8 cellular contexts compared by ENCODE assay signal in the genomic region with DNA sequence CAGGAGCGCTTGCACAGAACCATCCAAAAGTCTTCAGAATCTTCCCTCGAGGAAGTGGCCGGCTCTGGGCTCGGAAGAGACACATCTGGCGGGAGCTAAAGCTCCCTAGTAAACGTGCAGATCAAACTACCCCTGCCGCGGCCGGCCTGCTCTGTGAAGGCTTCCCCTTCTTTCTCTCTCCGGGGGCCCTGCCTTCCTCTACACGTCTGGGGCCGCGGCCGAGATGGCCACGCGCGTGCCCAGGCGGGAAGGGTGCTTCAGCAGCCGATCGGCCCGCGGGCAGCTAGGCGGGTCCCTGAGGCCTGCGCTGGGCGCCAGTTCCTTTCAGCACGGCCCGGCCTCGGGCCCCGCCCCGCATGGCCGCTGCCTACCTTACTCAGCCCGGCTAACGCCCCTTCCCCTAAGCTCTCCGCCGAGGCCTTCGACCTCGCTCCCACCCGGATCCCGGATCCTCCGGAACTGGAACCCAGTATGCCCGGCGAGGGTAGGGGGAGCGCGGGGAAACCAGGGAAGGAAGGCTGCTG. TPM values are rescaled to one million over a fixed set of nuclear protein-coding genes. Genes with fewer than 3 reads are reported as not detected.
DNase-seq lines count a peak whose midpoint lies in the region; ATAC-seq and TF ChIP-seq lines count a peak whose summit lies in the region.

No MANE protein-coding gene starts in this region.

- POLR2A ChIA-PET in activated B cell treated with CpG ODN at 0.5 μM for 24 hours (lab: Charles Lee), result interaction anchor here (0.6 to 3.2 kb wide), 7 partner anchors 10 to 170 kb away, joined by 3 to 20 read pairs (median 8); partner anchors contain the start of genes NATD1 and USP22

- no peaks in the 10 kb centered on the region for H3K9me3 Mint-ChIP-seq in activated B cell treated with CpG ODN at 0.5 μM for 24 hours

- peak overlapping the region; percentile 94 for H3K4me3 ChIP-seq in DOHH2 (ENCODE audit: low read length)
- H3K4me3 ChIP-seq in osteoblast (ENCODE audit: insufficient read depth, low read length), result peak overlapping the region; percentile 97

- no peaks in the 10 kb centered on the region; the same call in 1 of the 2 replicates for H3F3A ChIP-seq in DOHH2 (ENCODE audit: control insufficient read depth, insufficient read depth)

- peak overlapping the region; percentile 90 for H3K27ac Mint-ChIP-seq in activated B cell treated with CpG ODN at 0.5 μM for 24 hours

- peak overlapping the region; percentile 73 for H3K4me2 ChIP-seq in DOHH2 (ENCODE audit: low read length)
- peak overlapping the region; percentile 89 for H3K4me2 ChIP-seq in osteoblast (ENCODE audit: insufficient read depth, low read length)

- H4K20me1 ChIP-seq in DOHH2 (ENCODE audit: control insufficient read depth, insufficient read depth, low read depth, low read length), result peaks cover 31% of the 10 kb centered on the region
- peaks cover 38% of the 10 kb centered on the region for H4K20me1 ChIP-seq in osteoblast (ENCODE audit: insufficient read depth, low read length)

- intact Hi-C loops in activated B cell treated with CpG ODN at 0.5 μM for 24 hours (cut with micrococcal nuclease), result loop anchor here (1.0 to 5.0 kb wide), 8 partner anchors 40 to 1056 kb away; partner anchors contain the start of genes DHRS7B, NATD1 and USP22

- peaks cover 96% of the 10 kb centered on the region for H3K79me2 ChIP-seq in DOHH2 (ENCODE audit: control insufficient read depth, low read length)
- peaks cover 76% of the 10 kb centered on the region for H3K79me2 ChIP-seq in osteoblast (ENCODE audit: insufficient read depth, low read length)

- TF ChIP-seq CTCF in DOHH2 (IDR thresholded peaks at IDR 0.05; ENCODE audit: low read depth, low read length, poor library complexity, severe bottlenecking), result no peak
- no peak for TF ChIP-seq CTCF in activated B cell treated with CpG ODN at 0.5 μM for 24 hours (IDR thresholded peaks at IDR 0.05)
- no peak for TF ChIP-seq CTCF in foreskin keratinocyte (conservative IDR thresholded peaks at IDR 0.05)
- no peak for TF ChIP-seq CTCF in osteoblast (IDR thresholded peaks at IDR 0.05; ENCODE audit: extremely low read depth, low read depth, low read length)

- H3K4me3 Mint-ChIP-seq in activated B cell treated with CpG ODN at 0.5 μM for 24 hours, result peak overlapping the region; percentile 89

- H3K27me3 ChIP-seq in DOHH2 (ENCODE audit: control insufficient read depth, low read length), result no peaks in the 10 kb centered on the region
- H3K27me3 ChIP-seq in foreskin keratinocyte, result no peaks in the 10 kb centered on the region
- H3K27me3 ChIP-seq in osteoblast (ENCODE audit: insufficient read depth, low read length), result no peaks in the 10 kb centered on the region

- H2AFZ ChIP-seq in osteoblast (ENCODE audit: low read length), result peak overlapping the region; percentile 83

- CTCF ChIA-PET in activated B cell treated with CpG ODN at 0.5 μM for 24 hours (lab: Charles Lee), result interaction anchor here (1.6 kb wide), 1 partner anchor 94 kb away, joined by 5 read pairs; no protein-coding TSS in a partner anchor

- no peak for DNase-seq in activated B cell treated with CpG ODN at 0.5 μM for 24 hours
- DNase-seq in foreskin keratinocyte, result no peak
- DNase-seq in osteoblast (ENCODE audit: insufficient read length, low spot score, missing footprints), result peak; percentile 94
- no peak for DNase-seq in NCI-H1092 (lab: John Stamatoyannopoulos, UW)
- no peak for DNase-seq in HuH-7 (ENCODE audit: low spot score)

- peak; percentile 7 for ATAC-seq in GM21367 (IDR thresholded peaks at IDR 0.05; ENCODE audit: unreplicated experiment)
- peak; percentile 5 for ATAC-seq in HG03565 (IDR thresholded peaks at IDR 0.05; ENCODE audit: unreplicated experiment)
- peak; percentile 7 for ATAC-seq in activated B cell treated with CpG ODN at 0.5 μM for 24 hours (ENCODE audit: low read depth)
- peak; percentile 18 for ATAC-seq in foreskin keratinocyte

- peaks cover 28% of the 10 kb centered on the region for H3K4me1 ChIP-seq in DOHH2 (ENCODE audit: control insufficient read depth, low read length)
- peaks cover 21% of the 10 kb centered on the region for H3K4me1 ChIP-seq in foreskin keratinocyte
- peaks cover 27% of the 10 kb centered on the region for H3K4me1 ChIP-seq in osteoblast (ENCODE audit: insufficient read depth, low read length)

- peaks cover 61% of the 10 kb centered on the region for H3K36me3 ChIP-seq in DOHH2 (ENCODE audit: control insufficient read depth, low read length)
- H3K36me3 ChIP-seq in osteoblast (ENCODE audit: insufficient read depth, low read length), result peaks cover 23% of the 10 kb centered on the region

- H3K4me1 Mint-ChIP-seq in activated B cell treated with CpG ODN at 0.5 μM for 24 hours, result peaks cover 48% of the 10 kb centered on the region

- H3K36me3 Mint-ChIP-seq in activated B cell treated with CpG ODN at 0.5 μM for 24 hours (ENCODE audit: low read depth), result peaks cover 17% of the 10 kb centered on the region

- no peaks in the 10 kb centered on the region for H3K9me2 ChIP-seq in DOHH2 (replicated peaks; ENCODE audit: control insufficient read depth, low read length)

- peak overlapping the region; percentile 71 for H3K27ac ChIP-seq in DOHH2 (ENCODE audit: low read depth, low read length)
- peak overlapping the region; percentile 90 for H3K27ac ChIP-seq in foreskin keratinocyte
- H3K27ac ChIP-seq in osteoblast (ENCODE audit: low read depth, low read length), result peak overlapping the region; percentile 89

- no peaks in the 10 kb centered on the region for H3K9me3 ChIP-seq in DOHH2 (ENCODE audit: control insufficient read depth, insufficient read depth, low read length)
- no peaks in the 10 kb centered on the region for H3K9me3 ChIP-seq in osteoblast (ENCODE audit: low read depth, low read length)

- H3K27me3 Mint-ChIP-seq in activated B cell treated with CpG ODN at 0.5 μM for 24 hours, result no peaks in the 10 kb centered on the region

RNA-seq across cellular contexts. Expression of gene TMEM11, which starts 0.4 kb away (rescaled TPM):
- 21.2 and 22.2 TPM in 2 replicates for total RNA-seq in activated B cell treated with CpG ODN at 0.5 μM for 24 hours
- 24.2 and 29.6 TPM in 2 replicates for total RNA-seq in foreskin keratinocyte
- 48.6 and 53.1 TPM in 2 replicates for polyA plus RNA-seq in foreskin keratinocyte
- total RNA-seq in osteoblast, result 12.1 and 18.1 TPM in 2 replicates

RNA-seq across cellular contexts. Expression of gene NATD1, which starts 39.7 kb away (rescaled TPM):
- total RNA-seq in activated B cell treated with CpG ODN at 0.5 μM for 24 hours (1.5 and 1.7 TPM in 2 replicates), foreskin keratinocyte (1.2 and 2.6 TPM in 2 replicates), osteoblast (13.0 and 15.2 TPM in 2 replicates)
- polyA plus RNA-seq in foreskin keratinocyte, result 0.97 and 1.8 TPM in 2 replicates
